Comparison of ENCODE assay signal across 17 cellular contexts in the genomic region with DNA sequence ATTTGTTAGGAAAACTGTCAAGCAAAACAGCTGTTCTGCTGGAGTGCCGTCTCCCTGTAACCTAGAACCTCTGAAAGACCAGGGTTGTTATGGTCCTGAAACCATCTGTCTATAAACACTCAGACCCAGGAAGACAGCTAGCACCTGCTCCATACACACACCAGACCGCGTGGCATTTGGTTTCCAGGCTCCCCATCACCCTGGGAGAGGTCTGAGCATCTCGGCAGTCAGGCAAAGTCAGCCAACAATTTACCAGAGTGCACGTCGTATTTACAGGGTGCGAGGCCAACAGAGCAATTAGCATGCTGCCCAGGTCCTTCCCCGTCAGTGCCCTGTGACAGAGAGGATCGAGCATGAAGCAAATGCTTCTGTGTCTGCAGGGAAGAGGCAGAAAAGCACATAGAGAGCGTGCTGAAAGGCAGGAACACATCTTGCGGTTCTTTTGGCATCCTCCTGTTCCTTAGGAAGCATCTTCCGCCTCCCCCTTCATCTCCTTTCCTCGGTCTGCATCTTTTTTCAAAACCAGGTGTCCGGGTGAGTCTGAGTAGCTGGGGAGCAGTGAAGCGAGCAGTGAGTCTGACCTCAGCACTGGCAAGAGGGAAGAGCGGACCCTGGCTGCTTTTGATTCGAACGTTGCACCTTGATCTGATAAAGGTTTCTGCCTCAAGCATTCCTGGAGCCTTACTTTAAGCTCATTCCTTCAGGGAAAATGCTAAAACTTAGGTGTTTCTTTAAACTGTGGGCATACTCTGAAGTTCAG.
DNase-seq lines count a peak whose midpoint lies in the region; ATAC-seq and TF ChIP-seq lines count a peak whose summit lies in the region.
"Had no signal": no experiment of that assay in that cellular context is flagged by ENCODE, and none has a peak within 500 bp of the region (broad histone marks: within the 10 kb centered on the region; RNA-seq: fewer than 3 reads in every experiment).

No MANE protein-coding gene starts in this region.

- TF ChIP-seq CTCF in OCI-LY3 (IDR thresholded peaks at IDR 0.05; ENCODE audit: low read depth, low read length) (no peak), foreskin keratinocyte (conservative IDR thresholded peaks at IDR 0.05) (no peak)

- H3K79me2 ChIP-seq in OCI-LY3 (ENCODE audit: low read length), result no peaks in the 10 kb centered on the region
- H3K79me2 ChIP-seq in GM23248 (ENCODE audit: insufficient read depth), result no peaks in the 10 kb centered on the region

- no peaks in the 10 kb centered on the region for H3K9me2 ChIP-seq in GM23248 (ENCODE audit: insufficient read depth)

- H3K27me3 ChIP-seq in OCI-LY3 (ENCODE audit: low read depth, low read length), result 0 out of 2 replicates have a peak, but pooled peaks cover 20% of the 10 kb centered on the region
- no peaks in the 10 kb centered on the region for H3K27me3 ChIP-seq in foreskin keratinocyte
- H3K27me3 ChIP-seq in GM23248 (replicated peaks; ENCODE audit: insufficient read depth), result no peaks in the 10 kb centered on the region
- H3K27me3 ChIP-seq: MG63, suprapubic skin had no signal

- H3K9ac ChIP-seq in OCI-LY3 (ENCODE audit: low read length) (peak overlapping the region; percentile 47), GM23248 (no peak overlapping the region)

- H4K20me1 ChIP-seq in OCI-LY3 (ENCODE audit: insufficient read depth, low read length) (no peaks in the 10 kb centered on the region), GM23248 (ENCODE audit: insufficient read depth) (no peaks in the 10 kb centered on the region)

- peaks cover 30% of the 10 kb centered on the region for H3K4me1 ChIP-seq in OCI-LY3 (ENCODE audit: low read length)
- H3K4me1 ChIP-seq in foreskin keratinocyte, result no peaks in the 10 kb centered on the region
- H3K4me1 ChIP-seq in GM23248 (ENCODE audit: insufficient read depth), result no peaks in the 10 kb centered on the region
- H3K4me1 ChIP-seq: left lung, suprapubic skin had no signal

- H3K4me3 ChIP-seq in OCI-LY3 (ENCODE audit: low read length), result peak overlapping the region; percentile 62
- no peak overlapping the region for H3K4me3 ChIP-seq in GM23248
- H3K4me3 ChIP-seq: left lung, MG63, skin epidermis, suprapubic skin had no signal

- ATAC-seq in foreskin keratinocyte, result no peak
- ATAC-seq: left lung had no signal

- H3K9me3 ChIP-seq in OCI-LY3 (ENCODE audit: insufficient read depth, low read length) (no peaks in the 10 kb centered on the region), GM23248 (ENCODE audit: low read depth) (no peaks in the 10 kb centered on the region)
- H3K9me3 ChIP-seq: MG63 had no signal

- 32 to 39% methylated on average over 18 of the region's 18 CpGs for WGBS in GM23248 (ENCODE audit: low coverage in 1 of 2, low lambda C conversion rate in 2 of 2, missing lambda C conversion rate in 2 of 2), 2 experiments

- H3K4me2 ChIP-seq in OCI-LY3 (ENCODE audit: low read length) (peak overlapping the region; percentile 79), GM23248 (ENCODE audit: unreplicated experiment) (no peak overlapping the region)

- in situ Hi-C loops in GM23248 (cut with MboI), result no loop called here

- H2AFZ ChIP-seq in OCI-LY3 (ENCODE audit: low read depth, low read length), result peak overlapping the region; percentile 62
- H2AFZ ChIP-seq in GM23248, result no peak overlapping the region

- DNase-seq in DMS79 (lab: John Stamatoyannopoulos, UW) (peak; percentile 91), NCI-H2029 treated with DMSO at 0.1 percent for 48 hours (lab: John Stamatoyannopoulos, UW) (peak; percentile 33), left kidney (ENCODE audit: low read depth, low spot score) (peak; percentile 65), foreskin keratinocyte (no peak), SW480 (ENCODE audit: low spot score) (no peak), GM23248 (no peak)
- DNase-seq in activated naive CD4-positive, alpha-beta T cell treated with anti-CD3 and anti-CD28 coated beads, Interleukin-2, amount 50 U/mL, for 16 hours, result no peak
- DNase-seq: activated CD4-positive, alpha-beta T cell treated with anti-CD3 and anti-CD28 coated beads, Interleukin-2, amount 10 ng/mL, durations not matched to agents 24 days and 14 days; activated CD8-positive, alpha-beta memory T cell treated with anti-CD3 and anti-CD28 coated beads, Interleukin-2, amount 50 U/mL, for 4 hours; activated gamma-delta T cell treated with Interleukin-2 at 50 U/mL for 16 hours; aorta; left lung; MG63; NCI-H2227 treated with DMSO at 0.1 percent for 48 hours had no signal

- H3K36me3 ChIP-seq in OCI-LY3 (replicated peaks; ENCODE audit: low read depth, low read length) (no peaks in the 10 kb centered on the region), GM23248 (ENCODE audit: low read depth) (no peaks in the 10 kb centered on the region)
- H3K36me3 ChIP-seq: left lung, MG63, suprapubic skin had no signal

- no peaks in the 10 kb centered on the region for H3F3A ChIP-seq in GM23248 (ENCODE audit: insufficient read depth)

- H3K27ac ChIP-seq in OCI-LY3 (ENCODE audit: low read length) (no peak overlapping the region), foreskin keratinocyte (no peak overlapping the region), GM23248 (no peak overlapping the region)
- H3K27ac ChIP-seq: left lung, skin epidermis, suprapubic skin had no signal

Comparison
In these comparisons a context has a peak if more than half of its experiments do, and no peak if none do; other contexts are left out.
1. DNase-seq: peak in DMS79 (single experiment), NCI-H2029 treated with DMSO at 0.1 percent for 48 hours (single experiment) and left kidney (single experiment); none in foreskin keratinocyte (0 of 2), activated naive CD4-positive, alpha-beta T cell treated with anti-CD3 and anti-CD28 coated beads, Interleukin-2, amount 50 U/mL, for 16 hours (single experiment), SW480 (single experiment) and GM23248 (single experiment).